Comparison of ENCODE assay signal across 7 cellular contexts in the genomic region with DNA sequence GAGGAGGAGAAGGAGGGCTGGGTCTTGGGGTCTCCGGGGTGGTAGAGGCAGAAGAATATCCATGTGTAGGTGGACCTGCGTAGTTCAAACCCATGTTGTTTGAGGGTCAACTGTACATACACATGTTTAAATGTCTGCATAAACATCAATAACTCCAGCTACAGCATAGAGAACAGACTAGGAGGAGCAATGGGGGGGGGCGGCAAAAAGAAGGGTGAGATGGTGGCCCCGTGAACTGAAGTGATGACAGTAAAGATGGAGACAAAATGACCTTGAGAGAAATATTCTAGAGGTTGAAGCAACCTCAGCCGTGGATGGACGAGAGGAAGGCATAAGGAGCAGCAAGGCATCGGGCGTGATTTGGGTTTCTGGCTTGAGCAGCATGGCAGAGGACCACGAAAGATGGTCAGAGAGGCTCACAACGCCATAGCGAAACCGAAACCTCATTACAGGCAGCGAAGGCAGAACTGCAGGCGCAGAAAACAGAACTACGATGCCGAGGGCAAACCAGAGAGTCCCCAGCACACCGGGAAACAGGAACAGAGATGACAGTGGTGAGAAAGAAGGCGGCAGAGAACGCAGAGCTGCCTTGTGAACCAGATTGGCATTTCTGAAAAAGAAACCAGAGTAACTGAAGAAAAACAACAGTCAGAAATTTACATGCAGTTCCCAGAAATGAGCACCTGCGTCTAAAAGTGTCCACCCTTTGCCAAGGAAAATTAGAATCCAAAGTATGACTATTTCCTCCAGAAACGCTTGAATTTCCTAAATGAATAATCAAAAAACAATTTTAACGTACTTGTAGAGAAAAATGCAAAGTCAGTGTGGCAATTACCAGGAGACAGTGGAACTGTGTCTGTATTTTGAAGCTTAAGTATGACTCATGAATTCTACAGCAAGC. TPM values are rescaled to one million over a fixed set of nuclear protein-coding genes. Genes with fewer than 3 reads are reported as not detected.
DNase-seq lines count a peak whose midpoint lies in the region; ATAC-seq and TF ChIP-seq lines count a peak whose summit lies in the region.

No MANE protein-coding gene starts in this region.

- ATAC-seq in GM18511 (IDR thresholded peaks at IDR 0.05; ENCODE audit: unreplicated experiment) (peak; percentile 81), HG02884 (IDR thresholded peaks at IDR 0.05; ENCODE audit: unreplicated experiment) (peak; percentile 60), omental fat pad (ENCODE audit: low FRiP score) (peak; percentile 80)

- DNase-seq in NCI-H526 treated with DMSO at 0.1 percent for 48 hours (lab: John Stamatoyannopoulos, UW) (peak; percentile 45), epithelial cell of prostate (ENCODE audit: low read depth, low spot score) (peak; percentile 58), omental fat pad (ENCODE audit: low spot score) (no peak), putamen (ENCODE audit: low spot score) (no peak)
- DNase-seq in activated CD8-positive, alpha-beta memory T cell treated with anti-CD3 and anti-CD28 coated beads for 24 hours: peak; percentile 86

- no peak for TF ChIP-seq CTCF in omental fat pad (IDR thresholded peaks at IDR 0.05)

- H3K27ac ChIP-seq in epithelial cell of prostate: peak overlapping the region; percentile 63

RNA-seq across cellular contexts. Expression of a gene that starts 50.2 kb away (rescaled TPM):
- total RNA-seq in omental fat pad: under 1 TPM in 2 of 4 donors, not detected in 2; 0.19 to 0.63 TPM

Comparison
In these comparisons a context has a peak if more than half of its experiments do, and no peak if none do; other contexts are left out.
1. DNase-seq: peak in NCI-H526 treated with DMSO at 0.1 percent for 48 hours (single experiment), activated CD8-positive, alpha-beta memory T cell treated with anti-CD3 and anti-CD28 coated beads for 24 hours (single experiment) and epithelial cell of prostate (single experiment); none in omental fat pad (single experiment) and putamen (single experiment).
2. Peak in every context shown above with its lines, with median percentiles within 50 percentile points of each other: ATAC-seq.